ENCODE assay signal across 1 cellular context in the genomic region with DNA sequence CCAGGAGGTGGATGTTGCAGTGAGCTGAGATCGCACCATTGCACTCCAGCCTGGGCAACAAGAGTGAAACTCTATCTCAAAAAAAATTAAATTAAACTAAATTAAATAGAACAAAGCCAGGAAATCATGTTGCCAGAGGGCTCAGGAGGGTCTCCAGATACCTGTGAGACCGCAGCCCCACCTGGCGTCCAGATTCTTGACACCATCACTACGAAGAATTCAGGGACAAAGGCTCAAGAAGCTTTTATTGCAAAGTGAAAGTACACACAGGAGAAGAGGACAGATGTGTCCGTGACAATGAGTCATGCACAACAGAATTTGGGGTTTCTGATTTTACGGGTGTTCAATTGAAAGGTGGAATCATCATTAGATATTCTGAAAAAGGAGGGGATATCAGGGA.
TF ChIP-seq lines count a peak whose summit lies in the region.

No MANE protein-coding gene starts in this region.

TF ChIP-seq in HCT116, 20 proteins besides CTCF, POLR2A, EP300 and RAD21 (continued from another document):
- TF ChIP-seq, protein P1, sequence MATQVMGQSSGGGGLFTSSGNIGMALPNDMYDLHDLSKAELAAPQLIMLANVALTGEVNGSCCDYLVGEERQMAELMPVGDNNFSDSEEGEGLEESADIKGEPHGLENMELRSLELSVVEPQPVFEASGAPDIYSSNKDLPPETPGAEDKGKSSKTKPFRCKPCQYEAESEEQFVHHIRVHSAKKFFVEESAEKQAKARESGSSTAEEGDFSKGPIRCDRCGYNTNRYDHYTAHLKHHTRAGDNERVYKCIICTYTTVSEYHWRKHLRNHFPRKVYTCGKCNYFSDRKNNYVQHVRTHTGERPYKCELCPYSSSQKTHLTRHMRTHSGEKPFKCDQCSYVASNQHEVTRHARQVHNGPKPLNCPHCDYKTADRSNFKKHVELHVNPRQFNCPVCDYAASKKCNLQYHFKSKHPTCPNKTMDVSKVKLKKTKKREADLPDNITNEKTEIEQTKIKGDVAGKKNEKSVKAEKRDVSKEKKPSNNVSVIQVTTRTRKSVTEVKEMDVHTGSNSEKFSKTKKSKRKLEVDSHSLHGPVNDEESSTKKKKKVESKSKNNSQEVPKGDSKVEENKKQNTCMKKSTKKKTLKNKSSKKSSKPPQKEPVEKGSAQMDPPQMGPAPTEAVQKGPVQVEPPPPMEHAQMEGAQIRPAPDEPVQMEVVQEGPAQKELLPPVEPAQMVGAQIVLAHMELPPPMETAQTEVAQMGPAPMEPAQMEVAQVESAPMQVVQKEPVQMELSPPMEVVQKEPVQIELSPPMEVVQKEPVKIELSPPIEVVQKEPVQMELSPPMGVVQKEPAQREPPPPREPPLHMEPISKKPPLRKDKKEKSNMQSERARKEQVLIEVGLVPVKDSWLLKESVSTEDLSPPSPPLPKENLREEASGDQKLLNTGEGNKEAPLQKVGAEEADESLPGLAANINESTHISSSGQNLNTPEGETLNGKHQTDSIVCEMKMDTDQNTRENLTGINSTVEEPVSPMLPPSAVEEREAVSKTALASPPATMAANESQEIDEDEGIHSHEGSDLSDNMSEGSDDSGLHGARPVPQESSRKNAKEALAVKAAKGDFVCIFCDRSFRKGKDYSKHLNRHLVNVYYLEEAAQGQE (IDR thresholded peaks at IDR 0.05; ENCODE audit: low read depth): no peak
- no peak for TF ChIP-seq ELF1 (IDR thresholded peaks at IDR 0.05; ENCODE audit: borderline replicate concordance, low read depth)
- TF ChIP-seq, protein P2, sequence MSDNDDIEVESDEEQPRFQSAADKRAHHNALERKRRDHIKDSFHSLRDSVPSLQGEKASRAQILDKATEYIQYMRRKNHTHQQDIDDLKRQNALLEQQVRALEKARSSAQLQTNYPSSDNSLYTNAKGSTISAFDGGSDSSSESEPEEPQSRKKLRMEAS (IDR thresholded peaks at IDR 0.05): no peak
- no peak for TF ChIP-seq FOSL1 (IDR thresholded peaks at IDR 0.05; ENCODE audit: low read depth)
- TF ChIP-seq EGR1 (IDR thresholded peaks at IDR 0.05; ENCODE audit: low read depth): no peak
- no peak for TF ChIP-seq EZH2 (IDR thresholded peaks at IDR 0.05)
